Comparison of ENCODE assay signal across 19 cellular contexts in genomic region chr15:52137432-52138357, GRCh38. TPM values are rescaled to one million over a fixed set of nuclear protein-coding genes. Genes with fewer than 3 reads are reported as not detected.
DNase-seq lines count a peak whose midpoint lies in the region; ATAC-seq, FAIRE-seq and TF ChIP-seq lines count a peak whose summit lies in the region.
"Had no signal": no experiment of that assay in that cellular context is flagged by ENCODE, and none has a peak within 500 bp of the region (broad histone marks: within the 10 kb centered on the region; RNA-seq: fewer than 3 reads in every experiment).

No MANE protein-coding gene starts in this region.

- peaks cover 0 to 4% of the 10 kb centered on the region in 2 experiments; a peak in 3 of 4 replicates for H3K36me3 ChIP-seq in GM12878 (ENCODE audit: control insufficient read depth in 2 of 2, insufficient read depth in 2 of 2, low read length in 1 of 2)
- no peaks in the 10 kb centered on the region for H3K36me3 ChIP-seq in neural progenitor cell

- no peaks in the 10 kb centered on the region for H3F3A ChIP-seq in neural progenitor cell (ENCODE audit: low read depth)

- intact Hi-C loops in GM12878 (cut with micrococcal nuclease; ENCODE audit: unreplicated experiment), result loop anchor here (2.0 to 5.0 kb wide), 2 partner anchors 35 to 75 kb away; no protein-coding TSS in a partner anchor

- no peak for FAIRE-seq in GM12878 (lab: Jason Lieb, UNC)

- peak overlapping the region; percentile 83 for H3K27ac Mint-ChIP-seq in neural progenitor cell
- H3K27ac Mint-ChIP-seq: activated CD8-positive, alpha-beta T cell treated with anti-CD3 and anti-CD28 coated beads for 36 hours had no signal

- RAD21 ChIA-PET in GM12878 (lab: Charles Lee; ENCODE audit: unreplicated experiment), result interaction anchor here (0.6 to 9.8 kb wide), 13 partner anchors 22 to 310 kb away, joined by 3 to 139 read pairs (median 5); partner anchors contain the start of gene BCL2L10

- 88% methylated on average over 12 of the region's 12 CpGs for WGBS in GM12878 (ENCODE audit: insufficient coverage, insufficient replicate concordance, low lambda C conversion rate, missing lambda C conversion rate)

- TF ChIP-seq CTCF in GM12878 (IDR thresholded peaks at IDR 0.05 in 2 of 3, conservative IDR thresholded peaks at IDR 0.05 in 1 of 3; ENCODE audit: control insufficient read depth in 2 of 3, extremely low read depth in 1 of 3, insufficient read depth in 1 of 3, low read depth in 3 of 3, low read length in 3 of 3), result peak in 2 of 3 experiments; percentile 8 to 12; a peak in 1 of 6 replicates
- no peak for TF ChIP-seq CTCF in neural progenitor cell (IDR thresholded peaks at IDR 0.05)

- BruUV-seq in GM12878 (replicated peaks; lab: Mats Ljungman, UMichigan), result no TSS peak

- H4K20me1 ChIP-seq in GM12878 (ENCODE audit: control insufficient read depth, insufficient read depth), result no peaks in the 10 kb centered on the region
- peaks cover 6% of the 10 kb centered on the region for H4K20me1 ChIP-seq in neural progenitor cell (ENCODE audit: low read depth)

- in situ Hi-C loops in GM12878 (cut with MboI), result loop anchor here (5.0 kb wide), 1 partner anchor 160 kb away; no protein-coding TSS in a partner anchor

- no peak overlapping the region for H3K4me3 Mint-ChIP-seq in neural progenitor cell
- H3K4me3 Mint-ChIP-seq: activated CD8-positive, alpha-beta T cell treated with anti-CD3 and anti-CD28 coated beads for 36 hours had no signal

- peak; percentile 53 for ATAC-seq in GM12878
- ATAC-seq in SK-N-SH treated with all-trans-retinoic acid at 6 μM for 48 hours, result no peak
- ATAC-seq in HG02884 (IDR thresholded peaks at IDR 0.05; ENCODE audit: unreplicated experiment), result no peak
- ATAC-seq: activated CD8-positive, alpha-beta T cell treated with anti-CD3 and anti-CD28 coated beads for 36 hours had no signal

- no peaks in the 10 kb centered on the region for H3K27me3 Mint-ChIP-seq in neural progenitor cell (ENCODE audit: insufficient read depth, low read depth)
- H3K27me3 Mint-ChIP-seq: activated CD8-positive, alpha-beta T cell treated with anti-CD3 and anti-CD28 coated beads for 36 hours had no signal

- SMC1A ChIA-PET in GM12878 (lab: Charles Lee; ENCODE audit: uncharacterized antibody, unreplicated experiment), result interaction anchor here (0.9 to 8.4 kb wide), 20 partner anchors 8 to 166 kb away, joined by 3 to 163 read pairs (median 10); partner anchors contain the start of gene LEO1

- peaks cover 35% of the 10 kb centered on the region for H3K4me1 ChIP-seq in GM12878 (ENCODE audit: control insufficient read depth, insufficient read depth, low read length)
- H3K4me1 ChIP-seq in neural progenitor cell, result peaks cover 4% of the 10 kb centered on the region

- DNase-seq in CMK (ENCODE audit: low read depth), result peak; percentile 93
- DNase-seq in NCI-H2029 treated with DMSO at 0.1 percent for 48 hours (lab: John Stamatoyannopoulos, UW), result peak; percentile 5
- DNase-seq in GM12878 (ENCODE audit: low read depth, low spot score), result no peak
- DNase-seq in neural progenitor cell (ENCODE audit: low spot score), result no peak
- no peak for DNase-seq in NCI-H2107 (lab: John Stamatoyannopoulos, UW)
- DNase-seq in hippocampal formation (lab: John Stamatoyannopoulos, UW), result no peak
- DNase-seq: activated CD8-positive, alpha-beta T cell treated with anti-CD3 and anti-CD28 coated beads for 36 hours; activated naive CD4-positive, alpha-beta T cell treated with anti-CD3 and anti-CD28 coated beads, Interleukin-2, amount 50 U/mL, for 16 hours; COR-L47; esophagus squamous epithelium; NCI-H1417; NK-92 treated with Interleukin-12 subunit alpha and Interleukin-12 subunit beta, amount 100 ng/mL, for 24 hours; stimulated activated CD4-positive, alpha-beta T cell treated with anti-CD3 and anti-CD28 coated beads, Interleukin-4, amount 100 ng/mL, for 24 hours had no signal

- H2AFZ ChIP-seq in GM12878 (ENCODE audit: control insufficient read depth, low read depth, low read length) (no peak overlapping the region), neural progenitor cell (replicated peaks) (no peak overlapping the region)
- H2AFZ ChIP-seq: GM23248 had no signal

- H3K4me1 Mint-ChIP-seq in neural progenitor cell, result peaks cover 25% of the 10 kb centered on the region

- H3K27me3 ChIP-seq in GM12878 (replicated peaks in 1 of 2; ENCODE audit: control insufficient read depth in 2 of 2, insufficient read depth in 2 of 2, low read length in 1 of 2) (no peaks in the 10 kb centered on the region), neural progenitor cell (no peaks in the 10 kb centered on the region)
- H3K27me3 ChIP-seq: esophagus squamous epithelium had no signal

- TF ChIP-seq EP300 in GM12878 (IDR thresholded peaks at IDR 0.05; ENCODE audit: borderline replicate concordance in 1 of 2, control insufficient read depth in 1 of 2, low read depth in 2 of 2, low read length in 2 of 2), result no peak

- H3K4me3 ChIP-seq in GM12878 (no peak overlapping the region), neural progenitor cell (no peak overlapping the region)
- H3K4me3 ChIP-seq: esophagus squamous epithelium, GM23248 had no signal

- H3K79me2 ChIP-seq in GM12878 (ENCODE audit: control insufficient read depth, insufficient read depth, low read length) (no peaks in the 10 kb centered on the region), neural progenitor cell (ENCODE audit: low read depth) (no peaks in the 10 kb centered on the region)

- H3K4me2 ChIP-seq in GM12878 (ENCODE audit: control insufficient read depth, insufficient read depth) (no peak overlapping the region), neural progenitor cell (no peak overlapping the region)

- H3K9me3 ChIP-seq in GM12878 (replicated peaks; ENCODE audit: control insufficient read depth, insufficient read depth, low read length), result no peaks in the 10 kb centered on the region
- H3K9me3 ChIP-seq in neural progenitor cell (ENCODE audit: low read depth), result no peaks in the 10 kb centered on the region
- H3K9me3 ChIP-seq: esophagus squamous epithelium had no signal

- CTCF ChIA-PET in GM12878 (lab: Yijun Ruan, JAX), result interaction anchor here (0.5 to 9.0 kb wide), 17 partner anchors 9 to 201 kb away, joined by 3 to 132 read pairs (median 4); partner anchors contain the start of genes BCL2L10 and LEO1

- peaks cover 4% of the 10 kb centered on the region for H3K36me3 Mint-ChIP-seq in neural progenitor cell

- no peaks in the 10 kb centered on the region for H3K9me3 Mint-ChIP-seq in neural progenitor cell
- H3K9me3 Mint-ChIP-seq: activated CD8-positive, alpha-beta T cell treated with anti-CD3 and anti-CD28 coated beads for 36 hours had no signal

- H3K27ac ChIP-seq in GM12878 (ENCODE audit: control insufficient read depth, insufficient read depth), result peak overlapping the region; percentile 24; the same call in 1 of the 2 replicates
- H3K27ac ChIP-seq in neural progenitor cell, result no peak overlapping the region
- H3K27ac ChIP-seq: esophagus squamous epithelium, GM23248 had no signal

- POLR2A ChIA-PET in GM12878 (lab: Charles Lee), result interaction anchor here (0.6 to 3.6 kb wide), 12 partner anchors 8 to 167 kb away, joined by 3 to 13 read pairs (median 4); no protein-coding TSS in a partner anchor

- no peak for TF ChIP-seq POLR2A in GM12878 (IDR thresholded peaks at IDR 0.05; ENCODE audit: low read depth, low read length)

- no peak for TF ChIP-seq RAD21 in GM12878 (IDR thresholded peaks at IDR 0.05; ENCODE audit: insufficient read depth, low read depth, low read length)

- H3K9ac ChIP-seq in GM12878 (ENCODE audit: control insufficient read depth, insufficient read depth, low read length) (no peak overlapping the region), neural progenitor cell (no peak overlapping the region)
- H3K9ac ChIP-seq: GM23248 had no signal

TF ChIP-seq in GM12878, 131 proteins besides CTCF, POLR2A, EP300 and RAD21 (continues in another document):
- no peak for TF ChIP-seq CHD4 (IDR thresholded peaks at IDR 0.05)

TF ChIP-seq in SK-N-SH treated with all-trans-retinoic acid at 6 μM for 48 hours, 23 proteins besides CTCF, POLR2A, EP300 and RAD21 (continues in another document):
- no peak for TF ChIP-seq CSDC2 (CRISPR knock-in tag; IDR thresholded peaks at IDR 0.05)

RNA-seq across cellular contexts. Expression of gene BCL2L10, which starts 25.1 kb away (rescaled TPM):
- 1.1 and 1.2 TPM in 2 replicates for total RNA-seq in GM12878 (2013; cell fraction: nucleolus; rRNA removed)
- total RNA-seq in GM12878 (2014; rRNA removed) (8.2 TPM in 2 replicates), GM12878 (2014; rRNA removed; fragmentation: Illumina TruSeq; extraction: Trizol) (4.5 and 5.2 TPM in 2 replicates), GM12878 (2021) (6.9 and 7.3 TPM in 2 replicates), neural progenitor cell (ENCODE audit: low replicate concordance) (0.22 and 0.31 TPM in 2 replicates)
- polyA plus RNA-seq in GM12878 (2011; ENCODE audit: low read depth), result 4.0 TPM
- polyA plus RNA-seq in GM12878 (2011; rRNA removed) (0.90 and 1.1 TPM in 2 replicates), GM12878 (2014; fragmentation: Illumina TruSeq; extraction: Trizol) (3.9 and 4.8 TPM in 2 replicates), GM12878 (2014; fragmentation: Nextera tagmentation; extraction: Ambion mirVana) (1 to 10 TPM in 1 of 2 experiments, under 1 TPM in 1; 0.64 to 2.6 TPM), GM12878 (2014; rRNA removed) (8.3 and 9.9 TPM in 2 replicates), GM12878 (2016; fragmentation: Nextera tagmentation; extraction: Ambion mirVana) (1 to 10 TPM; 8.0 to 9.1 TPM)
- polyA plus RNA-seq in GM12878 (2011; cell fraction: cytosol; rRNA removed), result 0.72 and 0.78 TPM in 2 replicates
- polyA plus RNA-seq in GM12878 (2011; cell fraction: nucleus; rRNA removed), result 0.48 and 0.52 TPM in 2 replicates
- 5.8 and 8.6 TPM in 2 replicates for polyA plus RNA-seq in GM12878 (2012)
- 0.29 and 0.77 TPM in 2 replicates for polyA minus RNA-seq in GM12878 (2011; rRNA and poly(A)+ RNA removed)
- polyA minus RNA-seq in GM12878 (2011; cell fraction: cytosol; rRNA and poly(A)+ RNA removed), result not detected in 2 replicates
- polyA minus RNA-seq in GM12878 (2011; cell fraction: nucleus; rRNA and poly(A)+ RNA removed), result 0.77 and 1.2 TPM in 2 replicates
- total RNA-seq: activated CD8-positive, alpha-beta T cell treated with anti-CD3 and anti-CD28 coated beads for 36 hours; chondrocyte; GM23248; mononuclear cell; T-helper 1 cell treated with Interleukin-12 subunit alpha and Interleukin-12 subunit beta and Interleukin-4 antibody, amounts not matched to agents 30 ng/mL and 1 ng/mL, for 36 hours had no signal
- polyA plus RNA-seq: GM23248 had no signal

RNA-seq across cellular contexts. Expression of gene GNB5, which starts 53.5 kb away (rescaled TPM):
- total RNA-seq in GM12878 (2013; cell fraction: nucleolus; rRNA removed), result 24.0 and 28.5 TPM in 2 replicates
- total RNA-seq in GM12878 (2014; rRNA removed) (16.8 and 18.4 TPM in 2 replicates), GM12878 (2014; rRNA removed; fragmentation: Illumina TruSeq; extraction: Trizol) (10.0 and 10.4 TPM in 2 replicates), GM12878 (2021) (16.8 and 16.9 TPM in 2 replicates), neural progenitor cell (ENCODE audit: low replicate concordance) (36.0 and 37.8 TPM in 2 replicates)
- 6.4 TPM for polyA plus RNA-seq in GM12878 (2011; ENCODE audit: low read depth)
- polyA plus RNA-seq in GM12878 (2011; rRNA removed) (11.3 and 14.6 TPM in 2 replicates), GM12878 (2014; fragmentation: Illumina TruSeq; extraction: Trizol) (10.4 and 10.6 TPM in 2 replicates), GM12878 (2014; fragmentation: Nextera tagmentation; extraction: Ambion mirVana) (1 to 10 TPM; 2.4 to 4.7 TPM), GM12878 (2014; rRNA removed) (15.8 and 15.9 TPM in 2 replicates), GM12878 (2016; fragmentation: Nextera tagmentation; extraction: Ambion mirVana) (10 to 100 TPM; 23.4 to 25.9 TPM)
- 17.2 and 19.4 TPM in 2 replicates for polyA plus RNA-seq in GM12878 (2011; cell fraction: cytosol; rRNA removed)
- polyA plus RNA-seq in GM12878 (2011; cell fraction: nucleus; rRNA removed), result 10.7 and 15.2 TPM in 2 replicates
- polyA plus RNA-seq in GM12878 (2012), result 10.1 and 11.5 TPM in 2 replicates
- 19.8 and 21.5 TPM in 2 replicates for polyA minus RNA-seq in GM12878 (2011; rRNA and poly(A)+ RNA removed)
- polyA minus RNA-seq in GM12878 (2011; cell fraction: cytosol; rRNA and poly(A)+ RNA removed), result 5.9 and 9.5 TPM in 2 replicates
- 8.0 and 14.6 TPM in 2 replicates for polyA minus RNA-seq in GM12878 (2011; cell fraction: nucleus; rRNA and poly(A)+ RNA removed)

Comparison
In these comparisons a context has a peak if more than half of its experiments do, and no peak if none do; other contexts are left out.
1. DNase-seq: peak in CMK (single experiment) and NCI-H2029 treated with DMSO at 0.1 percent for 48 hours (single experiment); none in GM12878 (single experiment), neural progenitor cell (single experiment), NCI-H2107 (single experiment) and hippocampal formation (0 of 2).